9 cellular contexts compared by ENCODE assay signal in genomic region chr1:155499953-155500621, GRCh38.
A peak's percentile ranks its signal among the peaks of the same experiment; 100 is the strongest.
DNase-seq lines count a peak whose midpoint lies in the region; ATAC-seq and TF ChIP-seq lines count a peak whose summit lies in the region.
"Had no signal": no experiment of that assay in that cellular context is flagged by ENCODE, and none has a peak within 500 bp of the region (broad histone marks: within the 10 kb centered on the region; RNA-seq: fewer than 3 reads in every experiment).

No MANE protein-coding gene starts in this region.

- H3K27me3 ChIP-seq in BLaER1: no peaks in the 10 kb centered on the region
- no peaks in the 10 kb centered on the region for H3K27me3 ChIP-seq in osteoblast (ENCODE audit: insufficient read depth, low read length)

- peaks cover 83% of the 10 kb centered on the region for H3K4me1 Mint-ChIP-seq in brain

- no peak for TF ChIP-seq CTCF in brain (conservative IDR thresholded peaks at IDR 0.05)
- no peak for TF ChIP-seq CTCF in osteoblast (IDR thresholded peaks at IDR 0.05; ENCODE audit: extremely low read depth, low read depth, low read length)

- H3K4me2 ChIP-seq in BLaER1 (peak overlapping the region; percentile 22; the same call in 1 of the 2 replicates), osteoblast (ENCODE audit: insufficient read depth, low read length) (no peak overlapping the region)

- DNase-seq in NCI-H2196 (lab: John Stamatoyannopoulos, UW; ENCODE audit: unreplicated experiment) (peak; percentile 59), osteoblast (ENCODE audit: insufficient read length, low spot score, missing footprints) (peak; percentile 18), ecto neural progenitor cell (ENCODE audit: low spot score) (no peak), OCI-M2 (lab: John Stamatoyannopoulos, UW; ENCODE audit: unreplicated experiment) (no peak)

- ATAC-seq in GM21515 (IDR thresholded peaks at IDR 0.05; ENCODE audit: unreplicated experiment) (peak; percentile 61), HG03571 (IDR thresholded peaks at IDR 0.05; ENCODE audit: unreplicated experiment) (no peak)

- H3K27me3 Mint-ChIP-seq in brain: no peaks in the 10 kb centered on the region

- no peak overlapping the region for H3K4me3 ChIP-seq in BLaER1
- H3K4me3 ChIP-seq in osteoblast (ENCODE audit: insufficient read depth, low read length): no peak overlapping the region

- H3K36me3 ChIP-seq in BLaER1: peaks cover 19% of the 10 kb centered on the region
- H3K36me3 ChIP-seq in osteoblast (ENCODE audit: insufficient read depth, low read length): no peaks in the 10 kb centered on the region

- H3K4me3 Mint-ChIP-seq in brain: peak overlapping the region in 4 of 5 experiments; percentile 56 to 79 (median 71)
- H3K4me3 Mint-ChIP-seq: neural crest cell had no signal

- no peak overlapping the region for H3K27ac ChIP-seq in BLaER1
- H3K27ac ChIP-seq in osteoblast (ENCODE audit: low read depth, low read length): peak overlapping the region; percentile 9

- peak overlapping the region; percentile 18 to 94 (median 89) for H3K27ac Mint-ChIP-seq in brain

- H3K9me3 ChIP-seq in BLaER1 (no peaks in the 10 kb centered on the region), osteoblast (ENCODE audit: low read depth, low read length) (no peaks in the 10 kb centered on the region)

- peaks cover 24% of the 10 kb centered on the region for H3K36me3 Mint-ChIP-seq in brain

- H2AFZ ChIP-seq in osteoblast (ENCODE audit: low read length): no peak overlapping the region

- peaks cover 84% of the 10 kb centered on the region for H3K79me2 ChIP-seq in osteoblast (ENCODE audit: insufficient read depth, low read length)

- no peak overlapping the region for H3K9ac ChIP-seq in BLaER1

- peaks cover 98% of the 10 kb centered on the region for H4K20me1 ChIP-seq in BLaER1
- peaks cover 26% of the 10 kb centered on the region for H4K20me1 ChIP-seq in osteoblast (ENCODE audit: insufficient read depth, low read length)

- H3K4me1 ChIP-seq in BLaER1 (peaks cover 14% of the 10 kb centered on the region), osteoblast (ENCODE audit: insufficient read depth, low read length) (peaks cover 10% of the 10 kb centered on the region)

- H3K9me3 Mint-ChIP-seq in brain: peaks cover 0 to 4% (median 0%) of the 10 kb centered on the region in 5 experiments
- H3K9me3 Mint-ChIP-seq: neural crest cell had no signal

Comparison
In these comparisons a context has a peak if more than half of its experiments do, and no peak if none do; other contexts are left out.
1. DNase-seq: peak in NCI-H2196 (single experiment) and osteoblast (single experiment); none in ecto neural progenitor cell (single experiment) and OCI-M2 (single experiment).